Comparison of ENCODE assay signal across 12 cellular contexts in genomic region chr6:170007468-170008240, GRCh38.
DNase-seq lines count a peak whose midpoint lies in the region; ATAC-seq, FAIRE-seq and TF ChIP-seq lines count a peak whose summit lies in the region.
"Had no signal": no experiment of that assay in that cellular context is flagged by ENCODE, and none has a peak within 500 bp of the region (broad histone marks: within the 10 kb centered on the region; RNA-seq: fewer than 3 reads in every experiment).

No MANE protein-coding gene starts in this region.

- H4K8ac ChIP-seq in trophoblast cell (ENCODE audit: low read depth, low read length): no peak overlapping the region

- peaks cover 42% of the 10 kb centered on the region for H3K4me1 ChIP-seq in HUES6 (ENCODE audit: control insufficient read depth, insufficient read depth, low read length)
- peaks cover 17 to 21% of the 10 kb centered on the region in 2 experiments for H3K4me1 ChIP-seq in trophoblast cell (ENCODE audit: control insufficient read depth in 1 of 2, insufficient read depth in 2 of 2, low read length in 2 of 2)

- H3K79me2 ChIP-seq in trophoblast cell (ENCODE audit: control insufficient read depth, insufficient read depth, low read length, poor library complexity): peaks cover 2% of the 10 kb centered on the region

- no peak overlapping the region for H3K4ac ChIP-seq in trophoblast cell (ENCODE audit: low read depth, low read length)

- DNase-seq in NCI-H69 (lab: John Stamatoyannopoulos, UW): peak; percentile 92
- DNase-seq in erythroblast (lab: John Stamatoyannopoulos, UW): no peak
- DNase-seq in trophoblast cell: no peak
- DNase-seq in dermis blood vessel endothelial cell: no peak
- DNase-seq in frontal cortex (ENCODE audit: low spot score in 2 of 2): no peak
- no peak for DNase-seq in GM19239 (ENCODE audit: insufficient read length, low spot score)
- DNase-seq: effector CD4-positive, alpha-beta T cell; NCI-H1930; NK-92 treated with Interleukin-12 subunit alpha and Interleukin-12 subunit beta, amount 100 ng/mL, for 24 hours had no signal

- peak overlapping the region; percentile 20 for H4K91ac ChIP-seq in trophoblast cell (ENCODE audit: low read depth, low read length)

- H3K18ac ChIP-seq in trophoblast cell (ENCODE audit: low read length): no peak overlapping the region

- H3K27ac ChIP-seq in HUES6 (ENCODE audit: low read depth, low read length): peak overlapping the region; percentile 81
- no peak overlapping the region for H3K27ac ChIP-seq in trophoblast cell (ENCODE audit: low read depth, low read length)
- H3K27ac ChIP-seq: right atrium auricular region had no signal

- H3K27me3 ChIP-seq in HUES6 (ENCODE audit: control insufficient read depth, insufficient read depth, low read length) (peaks cover 7% of the 10 kb centered on the region; the same call in 1 of the 2 replicates), trophoblast cell (ENCODE audit: insufficient read depth, low read length) (no peaks in the 10 kb centered on the region)
- H3K27me3 ChIP-seq: right atrium auricular region had no signal

- no peak overlapping the region for H2AFZ ChIP-seq in trophoblast cell (ENCODE audit: insufficient read depth, low read length, poor library complexity)

- H2BK12ac ChIP-seq in trophoblast cell (ENCODE audit: low read length): no peak overlapping the region

- H3K9ac ChIP-seq in HUES6 (ENCODE audit: low read length) (peak overlapping the region; percentile 55), trophoblast cell (ENCODE audit: low read length) (no peak overlapping the region)

- no peak for ATAC-seq in HG02763 (IDR thresholded peaks at IDR 0.05; ENCODE audit: unreplicated experiment)

- no peaks in the 10 kb centered on the region for H3K36me3 ChIP-seq in HUES6 (ENCODE audit: control insufficient read depth, insufficient read depth, low read length)
- no peaks in the 10 kb centered on the region for H3K36me3 ChIP-seq in trophoblast cell (ENCODE audit: control insufficient read depth in 1 of 2, insufficient read depth in 2 of 2, low read length in 2 of 2)
- H3K36me3 ChIP-seq: right atrium auricular region had no signal

- peak; percentile 20 for TF ChIP-seq POLR2A in erythroblast (IDR thresholded peaks at IDR 0.05; ENCODE audit: low read length)

- H2BK120ac ChIP-seq in trophoblast cell (ENCODE audit: insufficient read depth, low read length, poor library complexity): no peak overlapping the region

- H3K4me3 ChIP-seq in HUES6 (ENCODE audit: low read depth, low read length): peak overlapping the region; percentile 15
- H3K4me3 ChIP-seq in trophoblast cell (ENCODE audit: low read depth, low read length): no peak overlapping the region
- H3K4me3 ChIP-seq: right atrium auricular region had no signal

- no peak overlapping the region for H4K12ac ChIP-seq in trophoblast cell (ENCODE audit: low read depth, low read length)

- H3K4me2 ChIP-seq in trophoblast cell (ENCODE audit: low read length): peak overlapping the region; percentile 46

- peak overlapping the region; percentile 15 for H2BK5ac ChIP-seq in trophoblast cell (ENCODE audit: low read depth, low read length, poor library complexity)

- FAIRE-seq in frontal cortex (lab: Jason Lieb, UNC) (no peak), GM19239 (lab: Jason Lieb, UNC) (no peak)

- H3K79me1 ChIP-seq in trophoblast cell (ENCODE audit: low read length): peaks cover 3% of the 10 kb centered on the region

- WGBS in trophoblast cell (ENCODE audit: extremely low coverage, insufficient coverage, insufficient read length): no CpG with 5 or more reads among the region's 17 CpGs

- H3K9me3 ChIP-seq in HUES6 (ENCODE audit: control insufficient read depth, insufficient read depth, low read depth, low read length) (peaks cover 35% of the 10 kb centered on the region), trophoblast cell (ENCODE audit: insufficient read depth, low read depth, low read length) (peaks cover 14% of the 10 kb centered on the region)

- no peak overlapping the region for H2AK5ac ChIP-seq in trophoblast cell (ENCODE audit: low read length)

- no peak overlapping the region for H3K23ac ChIP-seq in trophoblast cell (ENCODE audit: low read length)

- H3K14ac ChIP-seq in trophoblast cell (ENCODE audit: low read length): no peak overlapping the region
